In genomic region chr7:125966278-125967048, GRCh38 we compare ENCODE assay signal across 20 cellular contexts.
"Had no signal": no experiment of that assay in that cellular context is flagged by ENCODE, and none has a peak within 500 bp of the region (broad histone marks: within the 10 kb centered on the region; RNA-seq: fewer than 3 reads in every experiment).

No MANE protein-coding gene starts in this region.

- H3K4me1 Mint-ChIP-seq: activated B cell treated with CpG ODN at 0.5 μM for 24 hours; activated naive CD4-positive, alpha-beta T cell treated with anti-CD3 and anti-CD28 coated beads, Interleukin-2, amount 50 U/mL, for 24 hours; mesothelial cell of epicardium had no signal

- ATAC-seq: activated CD8-positive, alpha-beta T cell treated with anti-CD3 and anti-CD28 coated beads for 36 hours; activated T-cell treated with anti-CD3 and anti-CD28 coated beads, Interleukin-2, amount 50 U/mL, for 4 hours; heart left ventricle; right cardiac atrium had no signal

- H3K9me3 ChIP-seq: adrenal gland, heart left ventricle, prostate gland, tibial nerve had no signal

- H3K27me3 ChIP-seq: adrenal gland, cardiac muscle cell, heart left ventricle, tibial nerve had no signal

- DNase-seq: activated B cell treated with CpG ODN at 0.5 μM for 24 hours; activated CD4-positive, alpha-beta T cell treated with anti-CD3 and anti-CD28 coated beads for 48 hours; activated CD8-positive, alpha-beta T cell treated with anti-CD3 and anti-CD28 coated beads for 36 hours; activated effector memory CD4-positive, alpha-beta T cell treated with Interleukin-2 at 50 U/mL for 16 hours; activated T-cell treated with anti-CD3 and anti-CD28 coated beads, Interleukin-2, amount 50 U/mL, for 4 hours; adrenal gland; heart left ventricle; right cardiac atrium; stimulated activated CD4-positive, alpha-beta T cell treated with anti-CD3 and anti-CD28 coated beads, Interleukin-4, amount 100 ng/mL, for 4 hours; stimulated activated CD8-positive, alpha-beta memory T cell treated with anti-CD3 and anti-CD28 coated beads, Interleukin-4, amount 100 ng/mL, for 48 hours; stimulated activated naive CD4-positive, alpha-beta T cell treated with Interleukin-2 at 50 U/mL for 16 hours; substantia nigra had no signal

- H3K36me3 ChIP-seq: adrenal gland, cardiac muscle cell, heart left ventricle, prostate gland, tibial nerve had no signal

- H3K27ac ChIP-seq: adrenal gland, cardiac muscle cell, heart left ventricle, prostate gland, skin epidermis, tibial nerve had no signal

- H3K27ac Mint-ChIP-seq: activated B cell treated with CpG ODN at 0.5 μM for 24 hours; activated CD8-positive, alpha-beta T cell treated with anti-CD3 and anti-CD28 coated beads for 36 hours; activated naive CD4-positive, alpha-beta T cell treated with anti-CD3 and anti-CD28 coated beads, Interleukin-2, amount 50 U/mL, for 24 hours; mesothelial cell of epicardium had no signal

- H3K4me3 ChIP-seq: adrenal gland, cardiac muscle cell, heart left ventricle, lung, prostate gland, skin epidermis, tibial nerve had no signal

- H3K4me3 Mint-ChIP-seq: activated B cell treated with CpG ODN at 0.5 μM for 24 hours; activated CD8-positive, alpha-beta T cell treated with anti-CD3 and anti-CD28 coated beads for 36 hours; activated naive CD4-positive, alpha-beta T cell treated with anti-CD3 and anti-CD28 coated beads, Interleukin-2, amount 50 U/mL, for 24 hours; activated T-cell treated with anti-CD3 and anti-CD28 coated beads, Interleukin-2, amount 50 U/mL, for 4 hours; mesothelial cell of epicardium had no signal

- H3K27me3 Mint-ChIP-seq: activated B cell treated with CpG ODN at 0.5 μM for 24 hours; activated CD8-positive, alpha-beta T cell treated with anti-CD3 and anti-CD28 coated beads for 36 hours; activated naive CD4-positive, alpha-beta T cell treated with anti-CD3 and anti-CD28 coated beads, Interleukin-2, amount 50 U/mL, for 24 hours had no signal

- H3K4me1 ChIP-seq: adrenal gland, heart left ventricle, prostate gland, tibial nerve had no signal

- H3K36me3 Mint-ChIP-seq: activated naive CD4-positive, alpha-beta T cell treated with anti-CD3 and anti-CD28 coated beads, Interleukin-2, amount 50 U/mL, for 24 hours; mesothelial cell of epicardium had no signal

- FAIRE-seq: frontal cortex had no signal

- H3K9me3 Mint-ChIP-seq: activated B cell treated with CpG ODN at 0.5 μM for 24 hours, mesothelial cell of epicardium had no signal
